26 cellular contexts compared by ENCODE assay signal in the genomic region with DNA sequence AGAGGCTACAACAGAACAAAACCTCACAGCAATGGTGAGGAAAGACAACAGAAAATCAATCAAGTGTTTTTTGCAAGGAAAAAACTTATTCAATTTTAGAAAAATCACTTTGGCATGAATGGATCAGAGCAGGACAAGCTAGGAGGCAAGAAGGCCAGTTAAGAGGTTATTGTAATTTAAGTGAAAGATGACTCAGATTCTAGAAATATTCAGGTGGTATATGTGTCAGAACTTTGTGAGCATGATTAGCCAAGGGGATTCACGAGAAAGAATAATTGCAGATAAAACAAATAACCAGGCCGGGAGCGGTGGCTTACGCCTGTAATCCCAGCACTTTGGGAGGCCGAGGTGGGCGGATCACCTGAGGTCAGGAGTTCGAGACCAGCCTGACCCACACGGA. TPM values are rescaled to one million over a fixed set of nuclear protein-coding genes. Genes with fewer than 3 reads are reported as not detected.
DNase-seq lines count a peak whose midpoint lies in the region; ATAC-seq and TF ChIP-seq lines count a peak whose summit lies in the region.
"Had no signal": no experiment of that assay in that cellular context is flagged by ENCODE, and none has a peak within 500 bp of the region (broad histone marks: within the 10 kb centered on the region; RNA-seq: fewer than 3 reads in every experiment).

No MANE protein-coding gene starts in this region.

- H3K9me3 ChIP-seq in HEK293 (ENCODE audit: control insufficient read depth, insufficient read depth, low read depth, low read length): no peaks in the 10 kb centered on the region
- H3K9me3 ChIP-seq: Caco-2, colonic mucosa, suprapubic skin, uterus had no signal

- DNase-seq in activated T-cell treated with anti-CD3 and anti-CD28 coated beads, Interleukin-2, amount 50 U/mL, for 24 hours: no peak
- no peak for DNase-seq in activated T-cell treated with anti-CD3 and anti-CD28 coated beads for 4 hours
- peak; percentile 67 for DNase-seq in kidney tubule cell (ENCODE audit: low spot score)
- DNase-seq in effector memory CD8-positive, alpha-beta T cell: no peak
- DNase-seq in foreskin fibroblast: no peak
- no peak for DNase-seq in DMS53 treated with DMSO at 0.1 percent for 48 hours (lab: John Stamatoyannopoulos, UW; ENCODE audit: unreplicated experiment)
- DNase-seq: brain microvascular endothelial cell, Caco-2, colonic mucosa, DND-41, GM23248, NCI-H1417 treated with DMSO at 0.1 percent for 48 hours, NCI-H524 treated with DMSO at 0.1 percent for 48 hours, nephron progenitor cell, RPMI8226, uterus, WERI-Rb-1 had no signal

- no peaks in the 10 kb centered on the region for H3K9me3 Mint-ChIP-seq in activated T-cell treated with anti-CD3 and anti-CD28 coated beads, Interleukin-2, amount 50 U/mL, for 24 hours
- H3K9me3 Mint-ChIP-seq in activated T-helper 17 cell treated with anti-CD3 and anti-CD28 coated beads, Interleukin-2, amount 50 U/mL, for 72 hours: no peaks in the 10 kb centered on the region
- no peaks in the 10 kb centered on the region for H3K9me3 Mint-ChIP-seq in effector memory CD8-positive, alpha-beta T cell
- H3K9me3 Mint-ChIP-seq: endodermal cell; mesothelial cell of epicardium; nephron progenitor cell; T-helper 2 cell treated with Interferon-gamma antibody and Interleukin-4, amounts not matched to agents 5 μg/mL and 100 μg/mL, for 36 hours had no signal

- peaks cover 57% of the 10 kb centered on the region for H3K4me1 Mint-ChIP-seq in activated T-cell treated with anti-CD3 and anti-CD28 coated beads, Interleukin-2, amount 50 U/mL, for 24 hours (ENCODE audit: low read depth)
- H3K4me1 Mint-ChIP-seq in activated T-helper 17 cell treated with anti-CD3 and anti-CD28 coated beads, Interleukin-2, amount 50 U/mL, for 72 hours: peaks cover 27% of the 10 kb centered on the region
- H3K4me1 Mint-ChIP-seq in effector memory CD8-positive, alpha-beta T cell (ENCODE audit: low read depth in 2 of 2): peaks cover 29 to 32% of the 10 kb centered on the region in 2 donors

- peaks cover under 1% of the 10 kb centered on the region for H3K36me3 Mint-ChIP-seq in activated T-cell treated with anti-CD3 and anti-CD28 coated beads, Interleukin-2, amount 50 U/mL, for 24 hours (ENCODE audit: low read depth)
- no peaks in the 10 kb centered on the region for H3K36me3 Mint-ChIP-seq in activated T-helper 17 cell treated with anti-CD3 and anti-CD28 coated beads, Interleukin-2, amount 50 U/mL, for 72 hours (ENCODE audit: low read depth)
- peaks cover 12% of the 10 kb centered on the region for H3K36me3 Mint-ChIP-seq in effector memory CD8-positive, alpha-beta T cell (ENCODE audit: insufficient read depth)
- H3K36me3 Mint-ChIP-seq: mesothelial cell of epicardium had no signal

- H3K4me3 ChIP-seq in HEK293 (ENCODE audit: low read depth, low read length): no peak overlapping the region
- H3K4me3 ChIP-seq in foreskin fibroblast (ENCODE audit: low read depth in 1 of 2, low read length in 2 of 2): no peak overlapping the region
- H3K4me3 ChIP-seq: colonic mucosa, GM23248, SK-N-MC, suprapubic skin, uterus had no signal

- no peak overlapping the region for H3K27ac ChIP-seq in HEK293 (ENCODE audit: extremely low read depth, low read depth, low read length)
- H3K27ac ChIP-seq: brain microvascular endothelial cell, colonic mucosa, GM23248, parathyroid adenoma, SK-N-MC, suprapubic skin, uterus, WERI-Rb-1 had no signal

- TF ChIP-seq CTCF in HEK293 (tag by site-specific recombination; IDR thresholded peaks at IDR 0.05) (no peak), foreskin fibroblast (IDR thresholded peaks at IDR 0.05; ENCODE audit: low read depth, low read length) (no peak)

- POLR2A ChIA-PET in HEK293 (lab: Yijun Ruan, JAX): no interaction called here

- CTCF ChIA-PET in HEK293 (lab: Yijun Ruan, JAX): interaction anchor here (0.7 kb wide), 2 partner anchors 42 to 119 kb away, joined by 3 read pairs; no protein-coding TSS in a partner anchor

- H3K4me3 Mint-ChIP-seq in activated T-cell treated with anti-CD3 and anti-CD28 coated beads, Interleukin-2, amount 50 U/mL, for 24 hours: no peak overlapping the region
- H3K4me3 Mint-ChIP-seq in activated T-helper 17 cell treated with anti-CD3 and anti-CD28 coated beads, Interleukin-2, amount 50 U/mL, for 72 hours: peak overlapping the region; percentile 13
- H3K4me3 Mint-ChIP-seq in effector memory CD8-positive, alpha-beta T cell: no peak overlapping the region
- H3K4me3 Mint-ChIP-seq: endodermal cell; mesothelial cell of epicardium; nephron progenitor cell; T-helper 2 cell treated with Interferon-gamma antibody and Interleukin-4, amounts not matched to agents 5 μg/mL and 100 μg/mL, for 36 hours had no signal

- peak; percentile 75 for ATAC-seq in activated T-helper 17 cell treated with anti-CD3 and anti-CD28 coated beads, Interleukin-2, amount 50 U/mL, for 72 hours (replicated peaks)
- ATAC-seq in effector memory CD8-positive, alpha-beta T cell (replicated peaks): no peak
- ATAC-seq: left lobe of liver had no signal

- no peaks in the 10 kb centered on the region for H3K36me3 ChIP-seq in HEK293 (ENCODE audit: control insufficient read depth in 2 of 2, insufficient read depth in 1 of 2, low read length in 2 of 2)
- H3K36me3 ChIP-seq: brain microvascular endothelial cell, colonic mucosa, suprapubic skin, uterus, WERI-Rb-1 had no signal

- peaks cover 14% of the 10 kb centered on the region; the same call in 1 of the 2 replicates for H3K4me1 ChIP-seq in HEK293 (ENCODE audit: control insufficient read depth, insufficient read depth, low read length)
- H3K4me1 ChIP-seq: Caco-2, colonic mucosa, parathyroid adenoma, uterus had no signal

- H3K27ac Mint-ChIP-seq in activated T-cell treated with anti-CD3 and anti-CD28 coated beads, Interleukin-2, amount 50 U/mL, for 24 hours: peak overlapping the region; percentile 72
- H3K27ac Mint-ChIP-seq in activated T-helper 17 cell treated with anti-CD3 and anti-CD28 coated beads, Interleukin-2, amount 50 U/mL, for 72 hours: peak overlapping the region; percentile 7
- H3K27ac Mint-ChIP-seq in effector memory CD8-positive, alpha-beta T cell: peak overlapping the region in 1 of 2 donors; percentile 26
- H3K27ac Mint-ChIP-seq: endodermal cell; mesothelial cell of epicardium; nephron progenitor cell; T-helper 2 cell treated with Interferon-gamma antibody and Interleukin-4, amounts not matched to agents 5 μg/mL and 100 μg/mL, for 36 hours had no signal

- H3K27me3 Mint-ChIP-seq in activated T-cell treated with anti-CD3 and anti-CD28 coated beads, Interleukin-2, amount 50 U/mL, for 24 hours: no peaks in the 10 kb centered on the region
- H3K27me3 Mint-ChIP-seq in activated T-helper 17 cell treated with anti-CD3 and anti-CD28 coated beads, Interleukin-2, amount 50 U/mL, for 72 hours: no peaks in the 10 kb centered on the region
- H3K27me3 Mint-ChIP-seq in effector memory CD8-positive, alpha-beta T cell: no peaks in the 10 kb centered on the region

TF ChIP-seq in HEK293, 187 proteins besides CTCF, POLR2A, EP300 and RAD21:
- TF ChIP-seq ZBTB8A (tag by site-specific recombination; IDR thresholded peaks at IDR 0.05): no peak
- TF ChIP-seq, protein P1, sequence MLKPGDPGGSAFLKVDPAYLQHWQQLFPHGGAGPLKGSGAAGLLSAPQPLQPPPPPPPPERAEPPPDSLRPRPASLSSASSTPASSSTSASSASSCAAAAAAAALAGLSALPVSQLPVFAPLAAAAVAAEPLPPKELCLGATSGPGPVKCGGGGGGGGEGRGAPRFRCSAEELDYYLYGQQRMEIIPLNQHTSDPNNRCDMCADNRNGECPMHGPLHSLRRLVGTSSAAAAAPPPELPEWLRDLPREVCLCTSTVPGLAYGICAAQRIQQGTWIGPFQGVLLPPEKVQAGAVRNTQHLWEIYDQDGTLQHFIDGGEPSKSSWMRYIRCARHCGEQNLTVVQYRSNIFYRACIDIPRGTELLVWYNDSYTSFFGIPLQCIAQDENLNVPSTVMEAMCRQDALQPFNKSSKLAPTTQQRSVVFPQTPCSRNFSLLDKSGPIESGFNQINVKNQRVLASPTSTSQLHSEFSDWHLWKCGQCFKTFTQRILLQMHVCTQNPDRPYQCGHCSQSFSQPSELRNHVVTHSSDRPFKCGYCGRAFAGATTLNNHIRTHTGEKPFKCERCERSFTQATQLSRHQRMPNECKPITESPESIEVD (tag by site-specific recombination; IDR thresholded peaks at IDR 0.05): peak; percentile 50; the same call in 1 of the 2 replicates
- no peak for TF ChIP-seq ZNF292 (tag by site-specific recombination; IDR thresholded peaks at IDR 0.05; ENCODE audit: borderline replicate concordance, low read depth)
- TF ChIP-seq, protein P2, sequence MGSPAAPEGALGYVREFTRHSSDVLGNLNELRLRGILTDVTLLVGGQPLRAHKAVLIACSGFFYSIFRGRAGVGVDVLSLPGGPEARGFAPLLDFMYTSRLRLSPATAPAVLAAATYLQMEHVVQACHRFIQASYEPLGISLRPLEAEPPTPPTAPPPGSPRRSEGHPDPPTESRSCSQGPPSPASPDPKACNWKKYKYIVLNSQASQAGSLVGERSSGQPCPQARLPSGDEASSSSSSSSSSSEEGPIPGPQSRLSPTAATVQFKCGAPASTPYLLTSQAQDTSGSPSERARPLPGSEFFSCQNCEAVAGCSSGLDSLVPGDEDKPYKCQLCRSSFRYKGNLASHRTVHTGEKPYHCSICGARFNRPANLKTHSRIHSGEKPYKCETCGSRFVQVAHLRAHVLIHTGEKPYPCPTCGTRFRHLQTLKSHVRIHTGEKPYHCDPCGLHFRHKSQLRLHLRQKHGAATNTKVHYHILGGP (tag by site-specific recombination; IDR thresholded peaks at IDR 0.05): no peak
- TF ChIP-seq ZNF324 (tag by site-specific recombination; IDR thresholded peaks at IDR 0.05): no peak
- TF ChIP-seq ZNF585B (tag by site-specific recombination; IDR thresholded peaks at IDR 0.05): no peak

RNA-seq across cellular contexts. Expression of gene GCH1, which starts 12.7 kb away (rescaled TPM):
- total RNA-seq in activated T-helper 17 cell treated with anti-CD3 and anti-CD28 coated beads, Interleukin-2, amount 50 U/mL, for 72 hours: 10 to 100 TPM; 23.7 to 36.3 TPM
